Comparison of ENCODE assay signal across 9 cellular contexts in genomic region chr20:36847009-36847709, GRCh38. TPM values are rescaled to one million over a fixed set of nuclear protein-coding genes. Genes with fewer than 3 reads are reported as not detected.
A peak's percentile ranks its signal among the peaks of the same experiment; 100 is the strongest.
DNase-seq lines count a peak whose midpoint lies in the region; ATAC-seq and TF ChIP-seq lines count a peak whose summit lies in the region.
"Had no signal": no experiment of that assay in that cellular context is flagged by ENCODE, and none has a peak within 500 bp of the region (broad histone marks: within the 10 kb centered on the region; RNA-seq: fewer than 3 reads in every experiment).

No MANE protein-coding gene starts in this region.

- CTCF ChIA-PET in activated CD8-positive, alpha-beta memory T cell treated with anti-CD3 and anti-CD28 coated beads, Interleukin-2, amount 10 ng/mL, durations not matched to agents 7 days and 5 days (lab: Charles Lee) = interaction anchor here (1.4 to 3.9 kb wide), 6 partner anchors 8 to 73 kb away, joined by 4 to 22 read pairs (median 6); partner anchors contain the start of gene DSN1

- peak; percentile 77 to 85 for TF ChIP-seq EP300 in tibial nerve (IDR thresholded peaks at IDR 0.05)

- H3K27me3 Mint-ChIP-seq in activated CD8-positive, alpha-beta memory T cell treated with anti-CD3 and anti-CD28 coated beads, Interleukin-2, amount 10 ng/mL, durations not matched to agents 7 days and 5 days = no peaks in the 10 kb centered on the region

- no peaks in the 10 kb centered on the region for H3K9me3 Mint-ChIP-seq in activated CD8-positive, alpha-beta memory T cell treated with anti-CD3 and anti-CD28 coated beads, Interleukin-2, amount 10 ng/mL, durations not matched to agents 7 days and 5 days (ENCODE audit: low read depth)

- H3K4me3 ChIP-seq in dorsolateral prefrontal cortex (peak overlapping the region in 1 of 59 donors; percentile 5), mesodermal cell (ENCODE audit: extremely low read depth, insufficient read depth, low read length, poor library complexity, severe bottlenecking) (no peak overlapping the region), tibial nerve (no peak overlapping the region)

- intact Hi-C loops in dorsolateral prefrontal cortex (cut with DNase I) = no loop called here

- peaks cover 16% of the 10 kb centered on the region for H3K4me1 Mint-ChIP-seq in activated CD8-positive, alpha-beta memory T cell treated with anti-CD3 and anti-CD28 coated beads, Interleukin-2, amount 10 ng/mL, durations not matched to agents 7 days and 5 days

- TF ChIP-seq CTCF in dorsolateral prefrontal cortex (IDR thresholded peaks at IDR 0.05 in 54 of 56, conservative IDR thresholded peaks at IDR 0.05 in 2 of 56; ENCODE audit: low read depth in 1 of 56, partially characterized antibody in 56 of 56) (no peak), tibial nerve (IDR thresholded peaks at IDR 0.05) (no peak)

- H3K36me3 ChIP-seq in mesodermal cell (ENCODE audit: control insufficient read depth, insufficient read depth, low read length) (peaks cover 23% of the 10 kb centered on the region), tibial nerve (no peaks in the 10 kb centered on the region)

- peak; percentile 70 for DNase-seq in NCI-H524 treated with DMSO at 0.1 percent for 48 hours (lab: John Stamatoyannopoulos, UW)
- DNase-seq in dorsolateral prefrontal cortex = peak in 9 of 10 donors; percentile 61 to 85 (median 74)
- DNase-seq in tibial nerve (ENCODE audit: low spot score in 2 of 2) = peak; percentile 65 to 78
- no peak for DNase-seq in SHP77 (lab: John Stamatoyannopoulos, UW)
- DNase-seq in activated CD8-positive, alpha-beta memory T cell treated with anti-CD3 and anti-CD28 coated beads, Interleukin-2, amount 10 ng/mL, durations not matched to agents 7 days and 5 days = no peak

- no peaks in the 10 kb centered on the region for H3K36me3 Mint-ChIP-seq in activated CD8-positive, alpha-beta memory T cell treated with anti-CD3 and anti-CD28 coated beads, Interleukin-2, amount 10 ng/mL, durations not matched to agents 7 days and 5 days

- peak in 1 of 2 donors; percentile 17 for TF ChIP-seq POLR2A in tibial nerve (IDR thresholded peaks at IDR 0.05)

- H3K27me3 ChIP-seq in dorsolateral prefrontal cortex (no peaks in the 10 kb centered on the region), tibial nerve (no peaks in the 10 kb centered on the region)

- peaks cover 45% of the 10 kb centered on the region for H3K4me1 ChIP-seq in mesodermal cell (ENCODE audit: control insufficient read depth, insufficient read depth, low read length, poor library complexity, severe bottlenecking)
- peaks cover 0 to 88% (median 68%) of the 10 kb centered on the region in 4 donors for H3K4me1 ChIP-seq in tibial nerve

- H3K27ac ChIP-seq in dorsolateral prefrontal cortex (peak overlapping the region; percentile 28 to 97 (median 92)), mesodermal cell (ENCODE audit: low read depth, low read length, severe bottlenecking) (peak overlapping the region; percentile 84), tibial nerve (peak overlapping the region; percentile 68 to 90 (median 84))

- no peak overlapping the region for H3K27ac Mint-ChIP-seq in activated CD8-positive, alpha-beta memory T cell treated with anti-CD3 and anti-CD28 coated beads, Interleukin-2, amount 10 ng/mL, durations not matched to agents 7 days and 5 days

- ATAC-seq in GM21515 (IDR thresholded peaks at IDR 0.05; ENCODE audit: unreplicated experiment) (no peak), HG02973 (IDR thresholded peaks at IDR 0.05; ENCODE audit: unreplicated experiment) (no peak)
- no peak for ATAC-seq in activated CD8-positive, alpha-beta memory T cell treated with anti-CD3 and anti-CD28 coated beads, Interleukin-2, amount 10 ng/mL, durations not matched to agents 7 days and 5 days

- no peak overlapping the region for H3K4me3 Mint-ChIP-seq in activated CD8-positive, alpha-beta memory T cell treated with anti-CD3 and anti-CD28 coated beads, Interleukin-2, amount 10 ng/mL, durations not matched to agents 7 days and 5 days

- peaks cover 3% of the 10 kb centered on the region for H3K9me3 ChIP-seq in mesodermal cell (ENCODE audit: control insufficient read depth, low read length)
- no peaks in the 10 kb centered on the region for H3K9me3 ChIP-seq in tibial nerve

- 86 to 88% methylated on average over 16 of the region's 18 CpGs for WGBS in mesodermal cell (ENCODE audit: insufficient coverage in 2 of 2), 2 experiments
- 57 to 61% methylated on average over 18 of the region's 18 CpGs for WGBS in tibial nerve, 2 donors

RNA-seq across cellular contexts. Expression of gene TLDC2, which starts 28.8 kb away (rescaled TPM):
- total RNA-seq in dorsolateral prefrontal cortex (under 1 TPM in 4 of 120 experiments, not detected in 116; 0.32 to 0.57 (median 0.38) TPM), tibial nerve (not detected)
- not detected for polyA plus RNA-seq in mesodermal cell (2013, experiment 1 of 2)
- not detected for polyA plus RNA-seq in mesodermal cell (2013, experiment 2 of 2)
- total RNA-seq in activated CD8-positive, alpha-beta memory T cell treated with anti-CD3 and anti-CD28 coated beads, Interleukin-2, amount 10 ng/mL, durations not matched to agents 7 days and 5 days = not detected
- total RNA-seq: H4 had no signal

Comparison
In these comparisons a context has a peak if more than half of its experiments do, and no peak if none do; other contexts are left out.
1. DNase-seq: peak in NCI-H524 treated with DMSO at 0.1 percent for 48 hours (single experiment), dorsolateral prefrontal cortex (9 of 10) and tibial nerve (2 of 2); none in SHP77 (0 of 2) and activated CD8-positive, alpha-beta memory T cell treated with anti-CD3 and anti-CD28 coated beads, Interleukin-2, amount 10 ng/mL, durations not matched to agents 7 days and 5 days (single experiment).
2. Peak in every context shown above with its lines, with median percentiles within 50 percentile points of each other: H3K27ac ChIP-seq.